ENCODE assay signal across 8 cellular contexts in genomic region chr2:32591669-32592463, GRCh38. TPM values are rescaled to one million over a fixed set of nuclear protein-coding genes. Genes with fewer than 3 reads are reported as not detected.
A peak's percentile ranks its signal among the peaks of the same experiment; 100 is the strongest.
DNase-seq lines count a peak whose midpoint lies in the region; ATAC-seq, FAIRE-seq and TF ChIP-seq lines count a peak whose summit lies in the region.

No MANE protein-coding gene starts in this region.

- H3K27ac ChIP-seq in astrocyte (ENCODE audit: low read depth, low read length) = no peak overlapping the region
- H3K27ac ChIP-seq in Peyer's patch = no peak overlapping the region

- peaks cover 3% of the 10 kb centered on the region for H3K36me3 ChIP-seq in astrocyte (ENCODE audit: insufficient read depth, low read length)
- H3K36me3 ChIP-seq in Peyer's patch = peaks cover 0 to under 1% (median 0%) of the 10 kb centered on the region in 3 donors

- H3K9me3 Mint-ChIP-seq in astrocyte (ENCODE audit: unreplicated experiment) = no peaks in the 10 kb centered on the region

- no peak for TF ChIP-seq POLR2A in Peyer's patch (IDR thresholded peaks at IDR 0.05)

- no peak overlapping the region for H3K9ac ChIP-seq in astrocyte (ENCODE audit: low read length)

- H4K20me1 ChIP-seq in astrocyte (ENCODE audit: insufficient read depth, low read length) = peaks cover 3% of the 10 kb centered on the region

- no peak overlapping the region for H3K4me2 ChIP-seq in astrocyte (ENCODE audit: low read length)

- FAIRE-seq in astrocyte (lab: Jason Lieb, UNC) = peak; percentile 32

- H2AFZ ChIP-seq in astrocyte (ENCODE audit: low read depth, low read length) = no peak overlapping the region

- H3K27me3 ChIP-seq in astrocyte (ENCODE audit: insufficient read depth, low read length) = no peaks in the 10 kb centered on the region
- no peaks in the 10 kb centered on the region for H3K27me3 ChIP-seq in Peyer's patch

- DNase-seq in CD1c-positive myeloid dendritic cell (ENCODE audit: extremely low spot score) = peak; percentile 20
- peak; percentile 14 for DNase-seq in astrocyte (ENCODE audit: low read depth)
- no peak for DNase-seq in head of caudate nucleus
- DNase-seq in SKM-1 (lab: John Stamatoyannopoulos, UW; ENCODE audit: unreplicated experiment) = no peak
- DNase-seq in occipital lobe (lab: John Stamatoyannopoulos, UW) = no peak
- DNase-seq in Peyer's patch = no peak

- H3K9me3 ChIP-seq in astrocyte (ENCODE audit: insufficient read depth, low read depth, low read length) (no peaks in the 10 kb centered on the region), Peyer's patch (no peaks in the 10 kb centered on the region)

- no peak for TF ChIP-seq CTCF in astrocyte (IDR thresholded peaks at IDR 0.05; ENCODE audit: insufficient read depth, low read depth, low read length)
- TF ChIP-seq CTCF in Peyer's patch (IDR thresholded peaks at IDR 0.05) = no peak

- H3K27ac Mint-ChIP-seq in astrocyte (ENCODE audit: unreplicated experiment) = peak overlapping the region; percentile 41

- H3K79me2 ChIP-seq in astrocyte (ENCODE audit: insufficient read depth, low read length) = no peaks in the 10 kb centered on the region

- H3K27me3 Mint-ChIP-seq in astrocyte (ENCODE audit: low read depth, unreplicated experiment) = no peaks in the 10 kb centered on the region

- peaks cover 10% of the 10 kb centered on the region for H3K4me1 Mint-ChIP-seq in astrocyte (ENCODE audit: low read depth, unreplicated experiment)

- intact Hi-C loops in head of caudate nucleus (cut with DNase I) = no loop called here

- H3K4me3 ChIP-seq in astrocyte (ENCODE audit: insufficient read depth, low read depth, low read length) (no peak overlapping the region), Peyer's patch (no peak overlapping the region)

- peak; percentile 87 for ATAC-seq in GM19351 (IDR thresholded peaks at IDR 0.05; ENCODE audit: unreplicated experiment)
- ATAC-seq in HG03575 (IDR thresholded peaks at IDR 0.05; ENCODE audit: extremely low read depth, insufficient number of reproducible peaks, low FRiP score, unreplicated experiment) = peak; percentile 61

- H3K4me1 ChIP-seq in astrocyte (ENCODE audit: insufficient read depth, low read length) (no peaks in the 10 kb centered on the region), Peyer's patch (no peaks in the 10 kb centered on the region)

- H3K36me3 Mint-ChIP-seq in astrocyte (ENCODE audit: low read depth, unreplicated experiment) = peaks cover 6% of the 10 kb centered on the region

- no peak overlapping the region for H3K4me3 Mint-ChIP-seq in astrocyte (ENCODE audit: unreplicated experiment)

RNA-seq across cellular contexts. Expression of gene TTC27, which starts 36.0 kb away (rescaled TPM):
- 23.5 and 25.1 TPM in 2 replicates for total RNA-seq in astrocyte
- 29.0 TPM for total RNA-seq in occipital lobe
- 10 to 100 TPM in 3 of 4 donors, 1 to 10 TPM in 1; 9.5 to 28.6 (median 12.4) TPM for total RNA-seq in Peyer's patch

Comparison
In these comparisons a context has a peak if more than half of its experiments do, and no peak if none do; other contexts are left out.
1. DNase-seq: peak in CD1c-positive myeloid dendritic cell (single experiment) and astrocyte (single experiment); none in head of caudate nucleus (0 of 42), SKM-1 (single experiment), occipital lobe (single experiment) and Peyer's patch (0 of 3).